In genomic region chr17:27577124-27577761, GRCh38 we compare ENCODE assay signal across 1 cellular context.
TF ChIP-seq lines count a peak whose summit lies in the region.

No MANE protein-coding gene starts in this region.

TF ChIP-seq in K562, 482 proteins besides CTCF, POLR2A, EP300 and RAD21 (continued from another document and continues in another):
- TF ChIP-seq ARID4B (CRISPR knock-in tag; IDR thresholded peaks at IDR 0.05) (no peak), XRCC5 (IDR thresholded peaks at IDR 0.05; ENCODE audit: low read depth, low read length) (no peak), MITF (IDR thresholded peaks at IDR 0.05) (no peak), ZNF165 (CRISPR knock-in tag; IDR thresholded peaks at IDR 0.05; ENCODE audit: borderline replicate concordance) (peak; percentile 35; the same call in 1 of the 2 replicates), HDAC2 (IDR thresholded peaks at IDR 0.05) (0 out of 2 replicates have a peak, but pooled peaks have one; percentile 8), ZNF695 (CRISPR knock-in tag; IDR thresholded peaks at IDR 0.05) (no peak), SIN3B (IDR thresholded peaks at IDR 0.05; ENCODE audit: low read depth) (no peak), KDM4B (IDR thresholded peaks at IDR 0.05; ENCODE audit: borderline replicate concordance in 2 of 2, low read depth in 1 of 2) (0 out of 4 replicates have a peak, but pooled peaks of 1 of the 2 experiments have one; percentile 49), PHB2 (IDR thresholded peaks at IDR 0.05; ENCODE audit: low read depth) (no peak), BHLHE40 (IDR thresholded peaks at IDR 0.05; ENCODE audit: low read length) (0 out of 2 replicates have a peak, but pooled peaks have one; percentile 30), RREB1 (CRISPR knock-in tag; IDR thresholded peaks at IDR 0.05) (no peak), KLF6 (CRISPR knock-in tag; IDR thresholded peaks at IDR 0.05; ENCODE audit: borderline replicate concordance) (peak; percentile 56; the same call in 1 of the 2 replicates), MNT (conservative IDR thresholded peaks at IDR 0.05) (peak; percentile 63 to 78), ARID2 (IDR thresholded peaks at IDR 0.05) (no peak), SPI1 (IDR thresholded peaks at IDR 0.05; ENCODE audit: borderline replicate concordance, low read depth, low read length) (0 out of 2 replicates have a peak, but pooled peaks have one; percentile 34), MAX (CRISPR knock-in tag; IDR thresholded peaks at IDR 0.05) (peak; percentile 44; the same call in 1 of the 2 replicates), XRCC3 (IDR thresholded peaks at IDR 0.05) (no peak), GABPB2 (CRISPR knock-in tag; conservative IDR thresholded peaks at IDR 0.05) (no peak), CAMTA2 (CRISPR knock-in tag; conservative IDR thresholded peaks at IDR 0.05) (no peak), ZBTB9 (CRISPR knock-in tag; IDR thresholded peaks at IDR 0.05) (peak; percentile 33; the same call in 1 of the 2 replicates), ZNF592 (IDR thresholded peaks at IDR 0.05) (peak; percentile 85), SMAD4 (CRISPR knock-in tag; conservative IDR thresholded peaks at IDR 0.05) (peak; percentile 73; the same call in 1 of the 2 replicates)
